8 cellular contexts compared by ENCODE assay signal in genomic region chr10:123154092-123154942, GRCh38. TPM values are rescaled to one million over a fixed set of nuclear protein-coding genes. Genes with fewer than 3 reads are reported as not detected.
A peak's percentile ranks its signal among the peaks of the same experiment; 100 is the strongest.
DNase-seq lines count a peak whose midpoint lies in the region; ATAC-seq and TF ChIP-seq lines count a peak whose summit lies in the region.

Gene BUB3 (plus strand): TSS chr10:123154402. CDS start chr10:123154918, 516 bp downstream.

- peak within 1 kb of the TSS; percentile 90 for H2AFZ ChIP-seq in SK-N-SH (ENCODE audit: low read depth)

- peak within 1 kb of the TSS; percentile 85 to 90 for H3K4me3 ChIP-seq in SK-N-SH (ENCODE audit: low read depth in 2 of 2, low read length in 1 of 2)

- peak; percentile 91 for ATAC-seq in HG02571 (IDR thresholded peaks at IDR 0.05; ENCODE audit: unreplicated experiment)

- H3F3A ChIP-seq in SK-N-SH (replicated peaks; ENCODE audit: insufficient read depth): peaks cover 15% of the 10 kb centered on the region

- H3K27me3 ChIP-seq in SK-N-SH (ENCODE audit: insufficient read depth): peaks cover 34% of the 10 kb centered on the region

- 0% methylated on average over 28 of the region's 74 CpGs for WGBS in SK-N-SH (ENCODE audit: low lambda C conversion rate)

- H3K9me3 ChIP-seq in SK-N-SH: no peaks in the 10 kb centered on the region

- no peak for TF ChIP-seq EP300 in SK-N-SH (IDR thresholded peaks at IDR 0.05; ENCODE audit: borderline replicate concordance in 1 of 2, low read depth in 1 of 2, low read length in 1 of 2)

- H3K4me1 ChIP-seq in SK-N-SH (ENCODE audit: control insufficient read depth in 1 of 2, insufficient read depth in 2 of 2, low read depth in 1 of 2, low read length in 1 of 2): peaks cover 28 to 29% of the 10 kb centered on the region in 2 experiments; a peak in 3 of 4 replicates

- TF ChIP-seq CTCF in SK-N-SH (IDR thresholded peaks at IDR 0.05): no peak

- H3K9me2 ChIP-seq in SK-N-SH: no peaks in the 10 kb centered on the region

- peak within 1 kb of the TSS; percentile 93 for H3K9ac ChIP-seq in SK-N-SH

- DNase-seq in GM04504 (ENCODE audit: low read depth) (peak; percentile 100), NCI-H1048 (lab: John Stamatoyannopoulos, UW) (peak; percentile 99), SK-N-SH (peak; percentile 97), germinal center (ENCODE audit: low spot score) (peak; percentile 98), non-pigmented ciliary epithelial cell (ENCODE audit: low read depth) (peak; percentile 99), superior temporal gyrus (ENCODE audit: extremely low spot score) (peak; percentile 100)
- DNase-seq in activated naive CD4-positive, alpha-beta T cell treated with anti-CD3 and anti-CD28 coated beads, Interleukin-2, amount 50 U/mL, for 16 hours: peak; percentile 93

- no peak for TF ChIP-seq RAD21 in SK-N-SH (IDR thresholded peaks at IDR 0.05; ENCODE audit: low read length)

- H3K27ac ChIP-seq in SK-N-SH (ENCODE audit: low read depth in 2 of 2, low read length in 1 of 2): peak within 1 kb of the TSS; percentile 81 to 89

- POLR2A ChIA-PET in SK-N-SH (lab: Yijun Ruan, JAX): interaction anchor here (1.1 to 1.3 kb wide), 2 partner anchors 10 kb away, joined by 4 to 7 read pairs; no protein-coding TSS in a partner anchor

- peaks cover 36 to 38% of the 10 kb centered on the region in 2 experiments for H3K36me3 ChIP-seq in SK-N-SH (replicated peaks in 1 of 2; ENCODE audit: control insufficient read depth in 1 of 2, insufficient read depth in 2 of 2, low read length in 1 of 2)

- H4K20me1 ChIP-seq in SK-N-SH (ENCODE audit: insufficient read depth): peaks cover 44% of the 10 kb centered on the region

- peaks cover 49% of the 10 kb centered on the region for H3K79me2 ChIP-seq in SK-N-SH (ENCODE audit: insufficient read depth)

- CTCF ChIA-PET in SK-N-SH (lab: Yijun Ruan, JAX): interaction anchor here (0.8 to 2.1 kb wide), 5 partner anchors 10 to 226 kb away, joined by 3 to 7 read pairs (median 5); no protein-coding TSS in a partner anchor

- H3K4me2 ChIP-seq in SK-N-SH: peak within 1 kb of the TSS; percentile 80

TF ChIP-seq in SK-N-SH, 30 proteins besides CTCF, POLR2A, EP300 and RAD21 (continues in another document):
- peak; percentile 99 for TF ChIP-seq USF1 (IDR thresholded peaks at IDR 0.05; ENCODE audit: borderline replicate concordance, low read depth)
- peak; percentile 65 for TF ChIP-seq IRF3 (IDR thresholded peaks at IDR 0.05; ENCODE audit: low read depth, low read length)
- peak; percentile 47; the same call in 1 of the 2 replicates for TF ChIP-seq FOXM1 (IDR thresholded peaks at IDR 0.05; ENCODE audit: low read depth)
- peak; percentile 85; the same call in 1 of the 2 replicates for TF ChIP-seq TAF1 (IDR thresholded peaks at IDR 0.05; ENCODE audit: borderline replicate concordance, low read depth, low read length)
- TF ChIP-seq NRF1 (IDR thresholded peaks at IDR 0.05; ENCODE audit: low read depth, low read length): peak; percentile 80
- no peak for TF ChIP-seq RCOR1 (IDR thresholded peaks at IDR 0.05; ENCODE audit: low read length)
- peak; percentile 98 for TF ChIP-seq GABPA (IDR thresholded peaks at IDR 0.05; ENCODE audit: low read depth)
- no peak for TF ChIP-seq MAX (IDR thresholded peaks at IDR 0.05; ENCODE audit: low read depth)
- no peak for TF ChIP-seq SIN3A (IDR thresholded peaks at IDR 0.05; ENCODE audit: borderline replicate concordance, low read depth, low read length)
- peak; percentile 86 for TF ChIP-seq USF2 (IDR thresholded peaks at IDR 0.05; ENCODE audit: borderline replicate concordance, low read depth, low read length)
- no peak for TF ChIP-seq JUND (IDR thresholded peaks at IDR 0.05)
- TF ChIP-seq CHD2 (IDR thresholded peaks at IDR 0.05; ENCODE audit: low read length, partially characterized antibody): peak; percentile 92
- peak; percentile 87 for TF ChIP-seq ELF1 (IDR thresholded peaks at IDR 0.05)
- TF ChIP-seq MXI1 (IDR thresholded peaks at IDR 0.05; ENCODE audit: low read depth, low read length): no peak
- no peak for TF ChIP-seq TEAD4 (IDR thresholded peaks at IDR 0.05; ENCODE audit: borderline replicate concordance, insufficient read depth)
- TF ChIP-seq SMC3 (IDR thresholded peaks at IDR 0.05; ENCODE audit: low read depth, low read length): no peak
- TF ChIP-seq RXRA (IDR thresholded peaks at IDR 0.05; ENCODE audit: borderline replicate concordance, low read depth): no peak
- no peak for TF ChIP-seq FOXJ3 (CRISPR knock-in tag; IDR thresholded peaks at IDR 0.05)
- no peak for TF ChIP-seq RFX5 (IDR thresholded peaks at IDR 0.05; ENCODE audit: low read length)
- TF ChIP-seq POLR2AphosphoS5 (IDR thresholded peaks at IDR 0.05; ENCODE audit: low read depth, low read length): peak; percentile 97
- no peak for TF ChIP-seq GATA2 (CRISPR knock-in tag; IDR thresholded peaks at IDR 0.05)
- TF ChIP-seq FOSL2 (IDR thresholded peaks at IDR 0.05; ENCODE audit: borderline replicate concordance, low read depth): no peak
- peak; percentile 62; the same call in 1 of the 2 replicates for TF ChIP-seq YY1 (IDR thresholded peaks at IDR 0.05; ENCODE audit: low read depth)
- no peak; the same call in 1 of the 2 replicates for TF ChIP-seq REST (IDR thresholded peaks at IDR 0.05; ENCODE audit: low read depth, low read length)
- peak; percentile 100 for TF ChIP-seq PBX3 (IDR thresholded peaks at IDR 0.05)
- peak; percentile 32; the same call in 1 of the 2 replicates for TF ChIP-seq TCF12 (IDR thresholded peaks at IDR 0.05)
- no peak for TF ChIP-seq NFIC (IDR thresholded peaks at IDR 0.05; ENCODE audit: borderline replicate concordance)
- no peak for TF ChIP-seq EZH2phosphoT487 (IDR thresholded peaks at IDR 0.05; ENCODE audit: borderline replicate concordance, low read depth)

RNA-seq across cellular contexts. Expression of gene BUB3, which starts in this region (rescaled TPM):
- 202 and 209 TPM in 2 replicates for polyA plus RNA-seq in SK-N-SH (2012; rRNA removed)
- 122 and 171 TPM in 2 replicates for polyA plus RNA-seq in SK-N-SH (2012; cell fraction: cytosol; rRNA removed)
- polyA plus RNA-seq in SK-N-SH (2012; cell fraction: nucleus; rRNA removed): 193 and 249 TPM in 2 replicates

Comparison
In these comparisons a context has a peak if more than half of its experiments do, and no peak if none do; other contexts are left out.
1. Peak in every context shown above with its lines: DNase-seq, ATAC-seq, H3K4me3 ChIP-seq and H3K27ac ChIP-seq.